In genomic region chr19:41441321-41441945, GRCh38 we compare ENCODE assay signal across 1 cellular context.
TF ChIP-seq lines count a peak whose summit lies in the region.

No MANE protein-coding gene starts in this region.

TF ChIP-seq in IMR-90, 13 proteins besides CTCF, POLR2A, EP300 and RAD21:
- no peak for TF ChIP-seq CEBPB (IDR thresholded peaks at IDR 0.05; ENCODE audit: low read depth, low read length)
- TF ChIP-seq MAFK (IDR thresholded peaks at IDR 0.05; ENCODE audit: low read depth, low read length): no peak
- TF ChIP-seq, protein P1, sequence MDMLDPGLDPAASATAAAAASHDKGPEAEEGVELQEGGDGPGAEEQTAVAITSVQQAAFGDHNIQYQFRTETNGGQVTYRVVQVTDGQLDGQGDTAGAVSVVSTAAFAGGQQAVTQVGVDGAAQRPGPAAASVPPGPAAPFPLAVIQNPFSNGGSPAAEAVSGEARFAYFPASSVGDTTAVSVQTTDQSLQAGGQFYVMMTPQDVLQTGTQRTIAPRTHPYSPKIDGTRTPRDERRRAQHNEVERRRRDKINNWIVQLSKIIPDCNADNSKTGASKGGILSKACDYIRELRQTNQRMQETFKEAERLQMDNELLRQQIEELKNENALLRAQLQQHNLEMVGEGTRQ (IDR thresholded peaks at IDR 0.05; ENCODE audit: low read depth, low read length): no peak
- no peak for TF ChIP-seq RCOR1 (IDR thresholded peaks at IDR 0.05; ENCODE audit: insufficient replicate concordance, low read length)
- TF ChIP-seq ELK1 (IDR thresholded peaks at IDR 0.05; ENCODE audit: borderline replicate concordance, low read depth, low read length): no peak
- no peak for TF ChIP-seq MXI1 (IDR thresholded peaks at IDR 0.05; ENCODE audit: borderline replicate concordance, low read depth, low read length)
- no peak for TF ChIP-seq BHLHE40 (IDR thresholded peaks at IDR 0.05; ENCODE audit: low read depth, low read length)
- no peak for TF ChIP-seq FOS (IDR thresholded peaks at IDR 0.05; ENCODE audit: low read depth, low read length)
- TF ChIP-seq SMC3 (IDR thresholded peaks at IDR 0.05; ENCODE audit: low read depth, low read length): no peak
